In the genomic region with DNA sequence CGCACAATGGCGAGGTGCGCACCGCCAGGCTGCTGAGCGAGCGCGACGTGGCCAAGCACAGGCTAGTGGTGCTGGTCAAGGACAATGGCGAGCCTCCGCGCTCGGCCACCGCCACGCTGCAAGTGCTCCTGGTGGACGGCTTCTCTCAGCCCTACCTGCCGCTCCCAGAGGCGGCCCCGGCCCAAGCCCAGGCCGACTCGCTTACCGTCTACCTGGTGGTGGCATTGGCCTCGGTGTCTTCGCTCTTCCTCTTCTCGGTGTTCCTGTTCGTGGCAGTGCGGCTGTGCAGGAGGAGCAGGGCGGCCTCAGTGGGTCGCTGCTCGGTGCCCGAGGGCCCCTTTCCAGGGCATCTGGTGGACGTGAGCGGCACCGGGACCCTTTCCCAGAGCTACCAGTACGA, we compare ENCODE assay signal across 1 cellular context. TPM values are rescaled to one million over a fixed set of nuclear protein-coding genes. Genes with fewer than 3 reads are reported as not detected.
"Had no signal": no experiment of that assay in that cellular context is flagged by ENCODE, and none has a peak within 500 bp of the region (broad histone marks: within the 10 kb centered on the region; RNA-seq: fewer than 3 reads in every experiment).

No MANE protein-coding gene starts in this region.

RNA-seq across cellular contexts. Expression of a gene that starts 2.2 kb away (rescaled TPM):
- total RNA-seq: H7 had no signal

RNA-seq across cellular contexts. Expression of a gene that starts 38.9 kb away (rescaled TPM):
- total RNA-seq: H7 had no signal
